In genomic region chr16:66478733-66479511, GRCh38 we compare ENCODE assay signal across 8 cellular contexts. TPM values are rescaled to one million over a fixed set of nuclear protein-coding genes. Genes with fewer than 3 reads are reported as not detected.
DNase-seq lines count a peak whose midpoint lies in the region; ATAC-seq, FAIRE-seq and TF ChIP-seq lines count a peak whose summit lies in the region.

No MANE protein-coding gene starts in this region.

- intact Hi-C loops in MCF 10A (cut with micrococcal nuclease): loop anchor here (1.0 to 5.0 kb wide), 3 partner anchors 38 to 110 kb away; no protein-coding TSS in a partner anchor

- TF ChIP-seq CTCF in LNCaP clone FGC (IDR thresholded peaks at IDR 0.05; ENCODE audit: control insufficient read depth, extremely low read depth, insufficient read depth) (peak; percentile 59), VCaP (conservative IDR thresholded peaks at IDR 0.05) (peak; percentile 60; the same call in 1 of the 2 replicates), MCF 10A (IDR thresholded peaks at IDR 0.05; ENCODE audit: unreplicated experiment) (peak; percentile 77), keratinocyte (optimal IDR thresholded peaks at IDR 0.05 in 1 of 3, IDR thresholded peaks at IDR 0.05 in 1 of 3, conservative IDR thresholded peaks at IDR 0.05 in 1 of 3; ENCODE audit: extremely low read depth in 1 of 3, insufficient read depth in 2 of 3, low read length in 3 of 3) (peak; percentile 78 to 96 (median 93))

- H3K4me2 ChIP-seq in keratinocyte (ENCODE audit: control insufficient read depth, extremely low read depth, insufficient read depth, low read depth, low read length): peak overlapping the region; percentile 63

- CTCF ChIA-PET in MCF 10A (lab: Yijun Ruan, JAX): interaction anchor here (0.6 to 11.3 kb wide), 14 partner anchors 21 to 741 kb away, joined by 3 to 189 read pairs (median 3); no protein-coding TSS in a partner anchor

- H3K9me3 ChIP-seq in keratinocyte (ENCODE audit: control insufficient read depth, low read depth, low read length): no peaks in the 10 kb centered on the region

- H3K27me3 Mint-ChIP-seq in MCF 10A (ENCODE audit: insufficient read depth, unreplicated experiment): no peaks in the 10 kb centered on the region

- peaks cover 6% of the 10 kb centered on the region for H3K36me3 Mint-ChIP-seq in MCF 10A (ENCODE audit: insufficient read depth, unreplicated experiment)

- peaks cover 17% of the 10 kb centered on the region for H3K4me1 Mint-ChIP-seq in MCF 10A (ENCODE audit: insufficient read depth, unreplicated experiment)

- peak overlapping the region; percentile 46 for H3K27ac Mint-ChIP-seq in MCF 10A (ENCODE audit: low read depth, unreplicated experiment)

- no peak overlapping the region for H3K4me3 Mint-ChIP-seq in MCF 10A (ENCODE audit: unreplicated experiment)

- dilution Hi-C loops in keratinocyte (cut with MboI; ENCODE audit: extremely low pct_ligation_motif_present, low sequenced_read_pairs): no loop called here

- H3K9me3 Mint-ChIP-seq in MCF 10A (ENCODE audit: unreplicated experiment): no peaks in the 10 kb centered on the region

- H3K27me3 ChIP-seq in keratinocyte (ENCODE audit: control insufficient read depth, extremely low read depth, insufficient read depth, low read length): no peaks in the 10 kb centered on the region

- peak overlapping the region; percentile 4 for H2AFZ ChIP-seq in keratinocyte (ENCODE audit: control insufficient read depth, low read length)

- H3K4me3 ChIP-seq in LNCaP clone FGC (ENCODE audit: low read depth, low read length) (no peak overlapping the region), keratinocyte (ENCODE audit: control insufficient read depth in 2 of 3, extremely low read depth in 1 of 3, insufficient read depth in 2 of 3, low read depth in 1 of 3, low read length in 3 of 3) (peak overlapping the region in 1 of 3 experiments; percentile 44)

- DNase-seq in DMS 273 (lab: John Stamatoyannopoulos, UW; ENCODE audit: unreplicated experiment): peak; percentile 87
- DNase-seq in LNCaP clone FGC (ENCODE audit: low read depth): no peak
- DNase-seq in MCF 10A (ENCODE audit: unreplicated experiment): peak; percentile 72
- DNase-seq in keratinocyte (ENCODE audit: low read depth, low spot score): peak; percentile 88
- peak; percentile 84 for DNase-seq in stimulated activated CD4-positive, alpha-beta T cell treated with anti-CD3 and anti-CD28 coated beads, Interleukin-4, amount 100 ng/mL, for 1 hour

- POLR2A ChIA-PET in MCF 10A (lab: Yijun Ruan, JAX): interaction anchor here (1.2 to 2.2 kb wide), 2 partner anchors 33 to 71 kb away, joined by 4 to 13 read pairs; no protein-coding TSS in a partner anchor

- peak overlapping the region; percentile 34 for H3K9ac ChIP-seq in keratinocyte (ENCODE audit: control insufficient read depth, extremely low read depth, insufficient read depth, low read length)

- H3K4me1 ChIP-seq in keratinocyte (ENCODE audit: control insufficient read depth, extremely low read depth, insufficient read depth, low read length): peaks cover 26% of the 10 kb centered on the region

- ATAC-seq in GM21529 (IDR thresholded peaks at IDR 0.05; ENCODE audit: unreplicated experiment) (peak; percentile 67), GM21825 (IDR thresholded peaks at IDR 0.05; ENCODE audit: unreplicated experiment) (no peak)

- no peaks in the 10 kb centered on the region for H3K36me3 ChIP-seq in keratinocyte (ENCODE audit: control insufficient read depth in 2 of 2, extremely low read depth in 1 of 2, insufficient read depth in 2 of 2, low read length in 2 of 2)

- BruUV-seq in MCF 10A (replicated peaks; lab: Mats Ljungman, UMichigan): no TSS peak

- H3K27ac ChIP-seq in VCaP: no peak overlapping the region
- H3K27ac ChIP-seq in keratinocyte (ENCODE audit: control insufficient read depth, insufficient read depth, low read length): peak overlapping the region; percentile 54

- H4K20me1 ChIP-seq in keratinocyte (ENCODE audit: control insufficient read depth, extremely low read depth, insufficient read depth, low read length): no peaks in the 10 kb centered on the region

- no peaks in the 10 kb centered on the region for H3K9me1 ChIP-seq in keratinocyte (ENCODE audit: control insufficient read depth, extremely low read depth, insufficient read depth, low read length)

- peak; percentile 93 for FAIRE-seq in keratinocyte (lab: Jason Lieb, UNC)

- H3K79me2 ChIP-seq in keratinocyte (ENCODE audit: control insufficient read depth, insufficient read depth, low read length): no peaks in the 10 kb centered on the region

RNA-seq across cellular contexts. Expression of gene BEAN1, which starts 51.8 kb away (rescaled TPM):
- total RNA-seq in MCF 10A (2022): 1.1 and 2.7 TPM in 2 replicates
- polyA plus RNA-seq in keratinocyte: 0.07 to 0.82 TPM (median 0.24 TPM) in 3 replicates
- polyA plus RNA-seq in keratinocyte (2011; ENCODE audit: low read depth): 0.27 TPM
- polyA plus RNA-seq in keratinocyte (2011; cell fraction: cytosol; rRNA removed): 0.13 and 0.51 TPM in 2 replicates
- polyA plus RNA-seq in keratinocyte (2011; cell fraction: nucleus; rRNA removed): 0.75 and 1.0 TPM in 2 replicates
- 0.15 and 1.7 TPM in 2 replicates for polyA plus RNA-seq in keratinocyte (2012; ENCODE audit: low replicate concordance)
- polyA minus RNA-seq in keratinocyte: 0.13 to 0.29 TPM (median 0.26 TPM) in 3 replicates
- not detected for polyA minus RNA-seq in keratinocyte (2011; cell fraction: cytosol; rRNA and poly(A)+ RNA removed)
- polyA minus RNA-seq in keratinocyte (2011; cell fraction: nucleus; rRNA and poly(A)+ RNA removed): 0.32 TPM in 1 of 2 replicates, not detected in the other
